10 cellular contexts compared by ENCODE assay signal in the genomic region with DNA sequence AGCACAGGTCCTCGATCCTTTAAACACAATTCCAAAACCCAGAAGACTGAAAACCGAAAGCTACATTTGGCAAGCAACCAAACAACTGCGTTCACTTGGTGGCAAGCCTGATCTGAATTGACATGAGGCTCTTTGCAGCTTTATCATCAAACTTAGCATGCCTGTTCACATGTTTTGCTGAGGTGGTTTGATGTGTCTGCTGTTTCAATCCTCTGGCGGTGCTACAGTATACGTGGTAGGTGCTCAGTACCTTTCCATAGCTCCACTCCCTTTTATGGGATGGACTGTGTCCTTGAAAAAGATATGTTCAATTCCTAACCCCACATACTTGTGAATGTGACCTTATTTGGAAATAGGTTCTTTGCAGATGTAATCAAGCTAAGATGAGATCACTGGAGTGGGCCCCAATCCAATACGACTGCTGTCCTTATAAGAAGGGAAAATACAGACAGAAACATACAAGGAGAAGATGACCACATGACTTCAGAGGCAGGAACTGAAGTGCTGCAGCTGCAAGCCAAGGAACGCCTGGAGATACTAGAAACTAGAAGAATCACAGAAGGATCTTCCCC. TPM values are rescaled to one million over a fixed set of nuclear protein-coding genes. Genes with fewer than 3 reads are reported as not detected.
DNase-seq lines count a peak whose midpoint lies in the region; ATAC-seq and TF ChIP-seq lines count a peak whose summit lies in the region.
"Had no signal": no experiment of that assay in that cellular context is flagged by ENCODE, and none has a peak within 500 bp of the region (broad histone marks: within the 10 kb centered on the region; RNA-seq: fewer than 3 reads in every experiment).

No MANE protein-coding gene starts in this region.

- TF ChIP-seq CTCF in OCI-LY7 (conservative IDR thresholded peaks at IDR 0.05; ENCODE audit: low read length) (no peak), fibroblast of pulmonary artery (IDR thresholded peaks at IDR 0.05; ENCODE audit: low read length, missing control alignments) (no peak)

- H4K20me1 ChIP-seq in OCI-LY7 (ENCODE audit: insufficient read depth, low read length), result peaks cover 57% of the 10 kb centered on the region

- peaks cover 48% of the 10 kb centered on the region for H3K4me1 ChIP-seq in OCI-LY7 (ENCODE audit: insufficient read depth, low read length, poor library complexity, severe bottlenecking)

- H3K27ac ChIP-seq in OCI-LY7 (ENCODE audit: low read depth, low read length, poor library complexity, severe bottlenecking), result no peak overlapping the region

- peaks cover 53% of the 10 kb centered on the region for H3K79me2 ChIP-seq in OCI-LY7 (ENCODE audit: insufficient read depth, low read depth, low read length)

- POLR2A ChIA-PET in OCI-LY7 (lab: Charles Lee), result interaction anchor here (0.6 to 1.1 kb wide), 5 partner anchors 9 to 186 kb away, joined by 3 to 5 read pairs (median 3); no protein-coding TSS in a partner anchor

- CTCF ChIA-PET in OCI-LY7 (lab: Charles Lee; ENCODE audit: unreplicated experiment), result no interaction called here

- H3K9me3 ChIP-seq in OCI-LY7 (ENCODE audit: low read length), result no peaks in the 10 kb centered on the region

- no peak overlapping the region for H3K4me3 ChIP-seq in OCI-LY7 (ENCODE audit: low read depth, low read length, poor library complexity, severe bottlenecking)
- peak overlapping the region; percentile 31 for H3K4me3 ChIP-seq in fibroblast of pulmonary artery (replicated peaks; ENCODE audit: low read depth, low read length)

- H2AFZ ChIP-seq in OCI-LY7 (ENCODE audit: low read length), result no peak overlapping the region

- ATAC-seq in GM21528 (IDR thresholded peaks at IDR 0.05; ENCODE audit: low FRiP score, unreplicated experiment), result no peak
- ATAC-seq: Panc1 had no signal

- no TSS peak for BruUV-seq in OCI-LY7 (replicated peaks; lab: Mats Ljungman, UMichigan)

- H3K9me2 ChIP-seq in OCI-LY7 (ENCODE audit: insufficient read depth, low read length), result no peaks in the 10 kb centered on the region

- peak overlapping the region; percentile 14; the same call in 1 of the 2 replicates for H3K4me2 ChIP-seq in OCI-LY7 (ENCODE audit: low read length)

- intact Hi-C loops in OCI-LY7 (cut with micrococcal nuclease; ENCODE audit: unreplicated experiment), result no loop called here

- no peaks in the 10 kb centered on the region for H3K36me3 ChIP-seq in OCI-LY7 (ENCODE audit: insufficient read depth, low read length)

- peak; percentile 26 for DNase-seq in GM04503 (ENCODE audit: low read depth)
- DNase-seq in OCI-LY7 (ENCODE audit: low spot score), result no peak
- peak; percentile 97 for DNase-seq in fibroblast of pulmonary artery (ENCODE audit: low read depth)
- DNase-seq in renal cortical epithelial cell (ENCODE audit: low read depth), result peak; percentile 50
- DNase-seq in NCI-H748 (lab: John Stamatoyannopoulos, UW; ENCODE audit: unreplicated experiment), result no peak
- DNase-seq in middle frontal gyrus (ENCODE audit: extremely low spot score, low spot score), result no peak
- DNase-seq in activated CD8-positive, alpha-beta memory T cell treated with anti-CD3 and anti-CD28 coated beads for 24 hours, result no peak
- DNase-seq: hippocampal formation had no signal

RNA-seq across cellular contexts. Expression of a gene that starts 33.4 kb away (rescaled TPM):
- total RNA-seq in OCI-LY7 (2014; rRNA removed; shearing (Covaris generic)), result 9.5 and 10.9 TPM in 2 replicates
- 22.4 and 25.4 TPM in 2 replicates for total RNA-seq in OCI-LY7 (2022)
- 38.6 and 59.8 TPM in 2 replicates for total RNA-seq in renal cortical epithelial cell

Comparison
In these comparisons a context has a peak if more than half of its experiments do, and no peak if none do; other contexts are left out.
1. DNase-seq: peak in GM04503 (single experiment), fibroblast of pulmonary artery (single experiment) and renal cortical epithelial cell (single experiment); none in OCI-LY7 (single experiment), NCI-H748 (single experiment), middle frontal gyrus (single experiment) and activated CD8-positive, alpha-beta memory T cell treated with anti-CD3 and anti-CD28 coated beads for 24 hours (single experiment).